ENCODE assay signal across 18 cellular contexts in the genomic region with DNA sequence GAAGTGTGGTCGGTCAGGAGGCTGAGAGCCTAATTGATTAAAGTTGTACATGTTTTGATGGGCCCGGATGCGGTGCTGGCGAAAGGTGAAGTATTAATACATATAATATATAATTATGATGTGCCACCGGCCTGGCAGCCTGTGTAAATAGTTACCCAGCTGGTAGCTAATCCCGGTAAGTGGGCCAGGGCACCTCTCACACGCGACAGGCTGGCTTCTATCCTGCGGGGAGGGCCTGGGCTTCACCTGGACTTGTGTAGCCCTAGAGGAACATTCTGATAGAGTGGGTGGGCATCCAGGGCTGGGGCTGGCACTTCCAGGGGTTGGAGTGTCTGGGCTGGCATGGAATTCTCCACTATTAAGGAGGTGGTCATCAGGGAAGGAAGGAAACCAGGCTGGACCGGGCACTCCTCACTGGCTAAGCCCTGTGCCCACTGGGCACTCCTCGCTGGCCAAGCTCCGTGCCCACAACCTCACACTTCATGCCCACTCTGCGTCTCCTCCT. TPM values are rescaled to one million over a fixed set of nuclear protein-coding genes. Genes with fewer than 3 reads are reported as not detected.
DNase-seq lines count a peak whose midpoint lies in the region; ATAC-seq and TF ChIP-seq lines count a peak whose summit lies in the region.
"Had no signal": no experiment of that assay in that cellular context is flagged by ENCODE, and none has a peak within 500 bp of the region (broad histone marks: within the 10 kb centered on the region; RNA-seq: fewer than 3 reads in every experiment).

No MANE protein-coding gene starts in this region.

- no peaks in the 10 kb centered on the region for H3K36me3 Mint-ChIP-seq in T-cell

- ATAC-seq in aorta (ENCODE audit: low FRiP score), result no peak
- no peak for ATAC-seq in T-cell (replicated peaks in 1 of 4)
- ATAC-seq: A549 had no signal

- H3K4me3 ChIP-seq in NT2/D1 (ENCODE audit: insufficient read length, low read depth), result no peak overlapping the region
- no peak overlapping the region for H3K4me3 ChIP-seq in aorta (ENCODE audit: low read length in 2 of 2)
- H3K4me3 ChIP-seq in breast epithelium, result no peak overlapping the region
- H3K4me3 ChIP-seq: A549 had no signal

- no peaks in the 10 kb centered on the region for H3K27me3 ChIP-seq in NT2/D1 (ENCODE audit: insufficient read depth, insufficient read length)
- H3K27me3 ChIP-seq in aorta (ENCODE audit: control insufficient read depth in 1 of 2, insufficient read depth in 2 of 2, low read length in 1 of 2), result peaks cover 0 to 2% of the 10 kb centered on the region in 2 donors
- H3K27me3 ChIP-seq in breast epithelium, result peaks cover 0 to 19% of the 10 kb centered on the region in 2 donors

- peak overlapping the region; percentile 32 for H3K9ac ChIP-seq in NT2/D1 (ENCODE audit: insufficient read length, low read depth)
- H3K9ac ChIP-seq: SK-N-SH had no signal

- TF ChIP-seq CTCF in breast epithelium (IDR thresholded peaks at IDR 0.05), result no peak

- H3K4me1 ChIP-seq in NT2/D1 (ENCODE audit: insufficient read depth, insufficient read length) (no peaks in the 10 kb centered on the region), aorta (ENCODE audit: control insufficient read depth in 1 of 2, insufficient read depth in 2 of 2, low read length in 2 of 2) (no peaks in the 10 kb centered on the region), breast epithelium (no peaks in the 10 kb centered on the region)
- H3K4me1 ChIP-seq: A549, Caco-2 had no signal

- no peaks in the 10 kb centered on the region for H3K9me3 ChIP-seq in NT2/D1 (ENCODE audit: insufficient read depth, low read length)
- H3K9me3 ChIP-seq in aorta (ENCODE audit: control insufficient read depth, low read length), result no peaks in the 10 kb centered on the region
- no peaks in the 10 kb centered on the region for H3K9me3 ChIP-seq in breast epithelium
- H3K9me3 ChIP-seq: A549, Caco-2, SK-N-SH had no signal

- H3K4me3 Mint-ChIP-seq in T-cell, result no peak overlapping the region
- H3K4me3 Mint-ChIP-seq: T-helper 1 cell treated with Interleukin-12 subunit alpha and Interleukin-12 subunit beta and Interleukin-4 antibody, amounts not matched to agents 30 μg/mL and 1 μg/mL, for 36 hours had no signal

- DNase-seq in NCI-H524 (lab: John Stamatoyannopoulos, UW) (peak; percentile 58 to 74), NCI-H524 treated with DMSO at 0.1 percent for 48 hours (lab: John Stamatoyannopoulos, UW) (no peak), NCI-H2029 treated with DMSO at 0.1 percent for 48 hours (lab: John Stamatoyannopoulos, UW) (peak; percentile 36), NT2/D1 (ENCODE audit: low read depth, low spot score) (no peak), aorta (peak; percentile 26 to 51), breast epithelium (ENCODE audit: low spot score in 2 of 2) (no peak), T-cell (no peak), cardiac septum (ENCODE audit: low spot score) (no peak)
- DNase-seq: Caco-2, H7, KBM-7, NCI-H2107, NCI-H446 treated with DMSO at 0.1 percent for 48 hours, SK-N-SH had no signal

- H3K27me3 Mint-ChIP-seq in T-cell, result peaks cover 9 to 14% of the 10 kb centered on the region in 2 donors

- no peaks in the 10 kb centered on the region for H3K4me1 Mint-ChIP-seq in T-cell

- no peaks in the 10 kb centered on the region for H3K9me3 Mint-ChIP-seq in T-cell
- H3K9me3 Mint-ChIP-seq: T-helper 1 cell treated with Interleukin-12 subunit alpha and Interleukin-12 subunit beta and Interleukin-4 antibody, amounts not matched to agents 30 μg/mL and 1 μg/mL, for 36 hours had no signal

- WGBS in aorta, 2 donors, result 80 to 84% methylated on average over 13 of the region's 13 CpGs

- no peaks in the 10 kb centered on the region for H3K36me3 ChIP-seq in NT2/D1 (ENCODE audit: insufficient read depth, insufficient read length, low read length)
- no peaks in the 10 kb centered on the region for H3K36me3 ChIP-seq in aorta (ENCODE audit: control insufficient read depth in 1 of 2, insufficient read depth in 2 of 2, low read length in 1 of 2)
- no peaks in the 10 kb centered on the region for H3K36me3 ChIP-seq in breast epithelium

- no peak overlapping the region for H3K27ac Mint-ChIP-seq in T-cell
- H3K27ac Mint-ChIP-seq: T-helper 1 cell treated with Interleukin-12 subunit alpha and Interleukin-12 subunit beta and Interleukin-4 antibody, amounts not matched to agents 30 μg/mL and 1 μg/mL, for 36 hours had no signal

- H3K27ac ChIP-seq in aorta (ENCODE audit: low read depth in 1 of 2, low read length in 2 of 2) (no peak overlapping the region), breast epithelium (no peak overlapping the region)
- H3K27ac ChIP-seq: A549, C4-2B had no signal

- CTCF ChIA-PET in T-cell (lab: Charles Lee), result no interaction called here

- POLR2A ChIA-PET in T-cell (lab: Charles Lee), result no interaction called here

- intact Hi-C loops in aorta (cut with DNase I) (no loop called here), breast epithelium (cut with DNase I; ENCODE audit: low total_unique reads) (no loop called here), cardiac septum (cut with DNase I) (no loop called here)

- no peak for TF ChIP-seq POLR2A in breast epithelium (IDR thresholded peaks at IDR 0.05)

RNA-seq across cellular contexts. Expression of a gene that starts 48.3 kb away (rescaled TPM):
- 10 to 100 TPM in 1 of 2 donors, 1 to 10 TPM in 1; 5.2 to 10.1 TPM for total RNA-seq in aorta
- 1 to 10 TPM in 1 of 2 donors, under 1 TPM in 1; 0.95 to 2.4 TPM for polyA plus RNA-seq in aorta
- total RNA-seq in breast epithelium, result 1 to 10 TPM; 4.8 to 9.5 (median 4.8) TPM
- total RNA-seq in T-cell, result not detected
- total RNA-seq in cardiac septum, result 1.00 TPM
- total RNA-seq: Caco-2, Daoy had no signal
- polyA plus RNA-seq: A549, SK-N-SH had no signal

Comparison
In these comparisons a context has a peak if more than half of its experiments do, and no peak if none do; other contexts are left out.
1. DNase-seq: peak in NCI-H524 (2 of 2), NCI-H2029 treated with DMSO at 0.1 percent for 48 hours (single experiment) and aorta (2 of 2); none in NCI-H524 treated with DMSO at 0.1 percent for 48 hours (single experiment), NT2/D1 (single experiment), breast epithelium (0 of 2), T-cell (0 of 34) and cardiac septum (single experiment).